ENCODE assay signal across 9 cellular contexts in genomic region chr3:9420850-9421549, GRCh38. TPM values are rescaled to one million over a fixed set of nuclear protein-coding genes. Genes with fewer than 3 reads are reported as not detected.
DNase-seq lines count a peak whose midpoint lies in the region; ATAC-seq and TF ChIP-seq lines count a peak whose summit lies in the region.
"Had no signal": no experiment of that assay in that cellular context is flagged by ENCODE, and none has a peak within 500 bp of the region (broad histone marks: within the 10 kb centered on the region; RNA-seq: fewer than 3 reads in every experiment).

No MANE protein-coding gene starts in this region.

- H3K4me2 ChIP-seq in neural progenitor cell: no peak overlapping the region

- peaks cover 42% of the 10 kb centered on the region for H3F3A ChIP-seq in neural progenitor cell (ENCODE audit: low read depth)

- H3K27ac Mint-ChIP-seq in Calu3 (ENCODE audit: unreplicated experiment): peak overlapping the region; percentile 83
- peak overlapping the region; percentile 62 for H3K27ac Mint-ChIP-seq in chondrocyte (ENCODE audit: unreplicated experiment)
- H3K27ac Mint-ChIP-seq in neural progenitor cell: peak overlapping the region; percentile 9

- intact Hi-C loops in Calu3 (cut with micrococcal nuclease; ENCODE audit: unreplicated experiment): loop anchor here (5.0 kb wide), 1 partner anchor 34 kb away; no protein-coding TSS in a partner anchor

- H3K4me3 ChIP-seq in neural progenitor cell: no peak overlapping the region
- H3K4me3 ChIP-seq: esophagus muscularis mucosa had no signal

- no peaks in the 10 kb centered on the region for H3K27me3 ChIP-seq in neural progenitor cell
- H3K27me3 ChIP-seq: esophagus muscularis mucosa had no signal

- H3K4me1 Mint-ChIP-seq in Calu3 (ENCODE audit: low read depth, unreplicated experiment) (peaks cover 47% of the 10 kb centered on the region), chondrocyte (ENCODE audit: low read depth) (peaks cover 71% of the 10 kb centered on the region), neural progenitor cell (peaks cover 27% of the 10 kb centered on the region)

- peaks cover 57% of the 10 kb centered on the region for H3K36me3 Mint-ChIP-seq in Calu3 (ENCODE audit: insufficient read depth, unreplicated experiment)
- H3K36me3 Mint-ChIP-seq in chondrocyte (ENCODE audit: low read depth): peaks cover 2% of the 10 kb centered on the region
- H3K36me3 Mint-ChIP-seq in neural progenitor cell: peaks cover 8% of the 10 kb centered on the region

- CTCF ChIA-PET in Calu3 (lab: Charles Lee): no interaction called here

- H3K4me3 Mint-ChIP-seq in Calu3 (ENCODE audit: low read depth, unreplicated experiment): peak overlapping the region; percentile 29
- no peak overlapping the region for H3K4me3 Mint-ChIP-seq in chondrocyte (ENCODE audit: unreplicated experiment)
- no peak overlapping the region for H3K4me3 Mint-ChIP-seq in neural progenitor cell

- no peaks in the 10 kb centered on the region for H3K9me3 ChIP-seq in neural progenitor cell (ENCODE audit: low read depth)
- H3K9me3 ChIP-seq: esophagus muscularis mucosa had no signal

- TF ChIP-seq CTCF in Calu3 (IDR thresholded peaks at IDR 0.05; ENCODE audit: unreplicated experiment): no peak
- TF ChIP-seq CTCF in chondrocyte (IDR thresholded peaks at IDR 0.05): no peak
- no peak for TF ChIP-seq CTCF in neural progenitor cell (IDR thresholded peaks at IDR 0.05)

- no peak for DNase-seq in Calu3
- DNase-seq in M059J (ENCODE audit: low read depth): peak; percentile 34
- no peak for DNase-seq in chondrocyte (ENCODE audit: low spot score)
- DNase-seq in neural progenitor cell (ENCODE audit: low spot score): no peak
- no peak for DNase-seq in GM03348 (ENCODE audit: low spot score)
- DNase-seq in GOT3 (lab: John Stamatoyannopoulos, UW): no peak

- H2AFZ ChIP-seq in neural progenitor cell (replicated peaks): no peak overlapping the region

- ATAC-seq in GM21737 (IDR thresholded peaks at IDR 0.05; ENCODE audit: unreplicated experiment) (no peak), HG03097 (IDR thresholded peaks at IDR 0.05; ENCODE audit: low FRiP score, unreplicated experiment) (no peak)

- H3K9ac ChIP-seq in neural progenitor cell: no peak overlapping the region

- peaks cover 98% of the 10 kb centered on the region for H4K20me1 ChIP-seq in neural progenitor cell (ENCODE audit: low read depth)

- H3K4me1 ChIP-seq in neural progenitor cell: peaks cover 15% of the 10 kb centered on the region

- H3K79me2 ChIP-seq in neural progenitor cell (ENCODE audit: low read depth): peaks cover 100% of the 10 kb centered on the region

- no TSS peak for BruUV-seq in Calu3 (replicated peaks; lab: Mats Ljungman, UMichigan)

- H3K36me3 ChIP-seq in neural progenitor cell: no peaks in the 10 kb centered on the region

- no peaks in the 10 kb centered on the region for H3K9me3 Mint-ChIP-seq in Calu3 (ENCODE audit: low read depth, unreplicated experiment)
- no peaks in the 10 kb centered on the region for H3K9me3 Mint-ChIP-seq in chondrocyte (ENCODE audit: low read depth)
- H3K9me3 Mint-ChIP-seq in neural progenitor cell: no peaks in the 10 kb centered on the region

- peak overlapping the region; percentile 64 for H3K27ac ChIP-seq in neural progenitor cell

- no peaks in the 10 kb centered on the region for H3K27me3 Mint-ChIP-seq in Calu3 (ENCODE audit: unreplicated experiment)
- H3K27me3 Mint-ChIP-seq in chondrocyte (ENCODE audit: low read depth): no peaks in the 10 kb centered on the region
- H3K27me3 Mint-ChIP-seq in neural progenitor cell (ENCODE audit: insufficient read depth, low read depth): no peaks in the 10 kb centered on the region

RNA-seq across cellular contexts. Expression of gene SETD5, which starts 23.6 kb away (rescaled TPM):
- total RNA-seq in Calu3 (2022) (132 and 158 TPM in 2 replicates), chondrocyte (122 to 145 TPM (median 123 TPM) in 3 replicates), neural progenitor cell (ENCODE audit: low replicate concordance) (198 TPM in 2 replicates)
- total RNA-seq in M059J (2014; rRNA removed; shearing (Covaris generic)): 39.5 and 57.2 TPM in 2 replicates

RNA-seq across cellular contexts. Expression of gene THUMPD3, which starts 58.1 kb away (rescaled TPM):
- total RNA-seq in Calu3 (2022): 43.6 and 57.7 TPM in 2 replicates
- total RNA-seq in M059J (2014; rRNA removed; shearing (Covaris generic)): 24.4 and 29.3 TPM in 2 replicates
- total RNA-seq in chondrocyte: 41.7 to 49.8 TPM (median 43.9 TPM) in 3 replicates
- 20.5 and 23.9 TPM in 2 replicates for total RNA-seq in neural progenitor cell (ENCODE audit: low replicate concordance)

Comparison
In these comparisons a context has a peak if more than half of its experiments do, and no peak if none do; other contexts are left out.
1. H3K27ac Mint-ChIP-seq: peak in every context shown above with its lines; median percentile 83 in Calu3; 62 in chondrocyte; 9 in neural progenitor cell.